33 cellular contexts compared by ENCODE assay signal in genomic region chr6:20031342-20031741, GRCh38.
"Had no signal": no experiment of that assay in that cellular context is flagged by ENCODE, and none has a peak within 500 bp of the region (broad histone marks: within the 10 kb centered on the region; RNA-seq: fewer than 3 reads in every experiment).

No MANE protein-coding gene starts in this region.

- H3K9me3 ChIP-seq: adrenal gland, ascending aorta, body of pancreas, breast epithelium had no signal

- H3K27ac ChIP-seq: adrenal gland, ascending aorta, body of pancreas, brain microvascular endothelial cell, breast epithelium, cardiac muscle cell had no signal

- DNase-seq: activated effector memory CD4-positive, alpha-beta T cell treated with anti-CD3 and anti-CD28 coated beads, Interleukin-2, amount 50 U/mL, for 16 hours; activated effector memory CD4-positive, alpha-beta T cell treated with Interleukin-2 at 50 U/mL for 16 hours; activated gamma-delta T cell; activated gamma-delta T cell treated with Interleukin-2 at 50 U/mL for 16 hours; activated naive CD4-positive, alpha-beta T cell; activated naive CD4-positive, alpha-beta T cell treated with anti-CD3 and anti-CD28 coated beads for 36 hours; activated naive CD4-positive, alpha-beta T cell treated with anti-CD3 and anti-CD28 coated beads, Interleukin-2, amount 10 ng/mL, durations not matched to agents 7 days and 5 days; activated naive CD4-positive, alpha-beta T cell treated with anti-CD3 and anti-CD28 coated beads, Interleukin-2, amount 50 U/mL, for 16 hours; activated naive CD4-positive, alpha-beta T cell treated with Interleukin-2 at 50 U/mL for 16 hours; activated naive CD8-positive, alpha-beta T cell treated with anti-CD3 and anti-CD28 coated beads for 36 hours; activated naive CD8-positive, alpha-beta T cell treated with anti-CD3 and anti-CD28 coated beads, Interleukin-2, amount 10 ng/mL, durations not matched to agents 7 days and 5 days; activated naive CD8-positive, alpha-beta T cell treated with anti-CD3 and anti-CD28 coated beads, Interleukin-2, amount 50 U/mL, for 24 hours; activated T-cell treated with anti-CD3 and anti-CD28 coated beads, Interleukin-2, amount 50 U/mL, for 4 hours; activated T-cell treated with anti-CD3 and anti-CD28 coated beads, Interleukin-2, amount 50 U/mL, for 48 hours; activated T-cell treated with anti-CD3 and anti-CD28 coated beads, Interleukin-2, amount 50 U/mL, for 72 hours; adrenal gland; amniotic stem cell; amygdala; anterior cingulate cortex; aorta; body of pancreas; brain microvascular endothelial cell; caudate nucleus; central memory CD4-positive, alpha-beta T cell; cerebellar nuclear complex had no signal

- H3K27me3 ChIP-seq: ascending aorta, brain microvascular endothelial cell, cardiac muscle cell had no signal

- FAIRE-seq: astrocyte, bronchial epithelial cell, colon had no signal

- H3K4me3 ChIP-seq: adrenal gland, ascending aorta, body of pancreas, breast epithelium, cardiac muscle cell had no signal

- H3K4me1 ChIP-seq: adrenal gland, ascending aorta, body of pancreas, breast epithelium had no signal

- ATAC-seq: activated naive CD4-positive, alpha-beta T cell treated with anti-CD3 and anti-CD28 coated beads, Interleukin-2, amount 50 U/mL, for 72 hours; activated naive CD8-positive, alpha-beta T cell treated with anti-CD3 and anti-CD28 coated beads, Interleukin-2, amount 50 U/mL, for 24 hours; activated T-cell treated with anti-CD3 and anti-CD28 coated beads, Interleukin-2, amount 50 U/mL, for 4 hours; activated T-cell treated with anti-CD3 and anti-CD28 coated beads, Interleukin-2, amount 50 U/mL, for 72 hours; activated T-helper 17 cell treated with anti-CD3 and anti-CD28 coated beads, Interleukin-2, amount 50 U/mL, for 72 hours; body of pancreas had no signal

- H3K36me3 ChIP-seq: adrenal gland, ascending aorta, brain microvascular endothelial cell, breast epithelium, cardiac muscle cell had no signal
